Comparison of ENCODE assay signal across 1 cellular context in genomic region chr16:4846901-4847773, GRCh38.
TF ChIP-seq lines count a peak whose summit lies in the region.

TSS of gene GLYR1 (minus strand) at chr16:4847288. CDS start at chr16:4847265, 23 bp downstream.
TSS of gene UBN1 (plus strand) at chr16:4847481. CDS start at chr16:4852918, 5,437 bp downstream.

TF ChIP-seq in WTC11, 78 proteins besides CTCF, POLR2A, EP300 and RAD21 (continued from another document):
- TF ChIP-seq ZNF532 (CRISPR knock-in tag; IDR thresholded peaks at IDR 0.05; ENCODE audit: borderline replicate concordance) (no peak), ZNF423 (CRISPR knock-in tag; IDR thresholded peaks at IDR 0.05) (no peak), ZNF232 (CRISPR knock-in tag; IDR thresholded peaks at IDR 0.05) (peak; percentile 58; the same call in 1 of the 2 replicates), E2F5 (CRISPR knock-in tag; IDR thresholded peaks at IDR 0.05) (peak; percentile 76; the same call in 1 of the 2 replicates), SMAD4 (CRISPR knock-in tag; IDR thresholded peaks at IDR 0.05) (no peak), ZNF219 (CRISPR knock-in tag; IDR thresholded peaks at IDR 0.05; ENCODE audit: borderline replicate concordance) (no peak), ZNF263 (CRISPR knock-in tag; IDR thresholded peaks at IDR 0.05; ENCODE audit: low read depth) (no peak), USF1 (CRISPR knock-in tag; IDR thresholded peaks at IDR 0.05) (peak; percentile 100), E2F4 (CRISPR knock-in tag; IDR thresholded peaks at IDR 0.05; ENCODE audit: borderline replicate concordance, low read depth) (no peak; the same call in 1 of the 2 replicates), ZMAT4 (CRISPR knock-in tag; IDR thresholded peaks at IDR 0.05) (no peak), MAX (CRISPR knock-in tag; IDR thresholded peaks at IDR 0.05) (peak; percentile 58; the same call in 1 of the 2 replicates), ZNF671 (CRISPR knock-in tag; IDR thresholded peaks at IDR 0.05) (no peak), ERG (CRISPR knock-in tag; IDR thresholded peaks at IDR 0.05) (no peak), AR (CRISPR knock-in tag; IDR thresholded peaks at IDR 0.05) (no peak), ELF4 (CRISPR knock-in tag; IDR thresholded peaks at IDR 0.05; ENCODE audit: low read depth) (no peak), AFF4 (CRISPR knock-in tag; IDR thresholded peaks at IDR 0.05; ENCODE audit: borderline replicate concordance) (no peak), MLX (CRISPR knock-in tag; IDR thresholded peaks at IDR 0.05) (no peak), ATF2 (CRISPR knock-in tag; IDR thresholded peaks at IDR 0.05; ENCODE audit: borderline replicate concordance, low read depth) (no peak), ZNF281 (CRISPR knock-in tag; IDR thresholded peaks at IDR 0.05) (no peak), TEAD4 (CRISPR knock-in tag; IDR thresholded peaks at IDR 0.05) (no peak), ATF1 (CRISPR knock-in tag; IDR thresholded peaks at IDR 0.05) (no peak), CBFB (CRISPR knock-in tag; IDR thresholded peaks at IDR 0.05; ENCODE audit: low read depth) (peak; percentile 55; the same call in 1 of the 2 replicates)
